Comparison of ENCODE assay signal across 8 cellular contexts in the genomic region with DNA sequence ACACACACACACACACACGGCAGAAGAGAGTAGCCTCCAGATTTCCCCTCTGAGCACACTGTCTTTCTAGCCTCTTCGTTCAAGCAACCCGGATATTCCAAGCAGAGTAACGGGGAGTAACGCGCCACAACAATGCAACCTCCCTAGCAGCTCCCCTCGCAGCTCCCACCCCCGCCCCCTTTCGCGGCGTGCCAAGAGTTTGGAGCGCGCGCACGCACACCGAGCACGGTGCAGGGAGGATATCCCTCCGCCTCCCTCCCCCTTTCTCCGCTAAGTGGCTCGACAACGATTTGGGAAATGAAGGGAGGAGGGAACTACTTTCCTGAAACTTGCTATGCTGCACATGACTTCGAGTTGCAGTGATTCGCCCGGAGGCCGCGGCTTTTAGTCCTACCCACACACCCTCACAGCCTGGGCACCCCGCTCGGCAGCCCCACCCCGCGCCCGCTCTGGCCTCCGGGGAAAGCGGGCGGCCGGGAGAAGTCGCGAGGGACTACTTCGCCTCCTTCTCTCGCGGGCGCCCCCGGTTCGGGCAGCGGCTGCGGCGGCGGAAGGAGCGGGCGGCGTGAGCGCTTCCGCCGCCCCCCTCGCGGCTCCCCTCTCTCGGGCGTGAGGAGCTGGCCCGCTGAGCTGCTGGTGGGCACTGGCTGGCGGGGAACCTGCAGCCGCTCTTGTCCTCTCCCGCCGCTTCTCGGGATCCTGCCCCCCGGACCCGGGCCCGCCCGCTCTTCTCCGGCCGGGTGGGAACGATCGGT. TPM values are rescaled to one million over a fixed set of nuclear protein-coding genes. Genes with fewer than 3 reads are reported as not detected.
A peak's percentile ranks its signal among the peaks of the same experiment; 100 is the strongest.
DNase-seq lines count a peak whose midpoint lies in the region; ATAC-seq and TF ChIP-seq lines count a peak whose summit lies in the region.

No MANE protein-coding gene starts in this region.

- TF ChIP-seq EP300 in gastroesophageal sphincter (IDR thresholded peaks at IDR 0.05) (no peak), suprapubic skin (IDR thresholded peaks at IDR 0.05) (no peak)

- H3K4me1 ChIP-seq in SJSA1 (replicated peaks): peaks cover 17% of the 10 kb centered on the region
- H3K4me1 ChIP-seq in gastroesophageal sphincter: peaks cover 0 to 46% (median 0%) of the 10 kb centered on the region in 3 donors
- peaks cover 46% of the 10 kb centered on the region for H3K4me1 ChIP-seq in neural progenitor cell
- peaks cover 36% of the 10 kb centered on the region for H3K4me1 ChIP-seq in suprapubic skin

- H3K4me3 ChIP-seq in MG63: peak overlapping the region; percentile 68
- H3K4me3 ChIP-seq in SJSA1: peak overlapping the region; percentile 87
- H3K4me3 ChIP-seq in gastroesophageal sphincter: peak overlapping the region; percentile 75 to 89
- peak overlapping the region; percentile 80 for H3K4me3 ChIP-seq in neural progenitor cell
- peak overlapping the region; percentile 95 for H3K4me3 ChIP-seq in suprapubic skin

- CTCF ChIA-PET in activated naive CD4-positive, alpha-beta T cell treated with anti-CD3 and anti-CD28 coated beads, Interleukin-2, amount 10 ng/mL, durations not matched to agents 7 days and 5 days (lab: Charles Lee): interaction anchor here (1.1 kb wide), 1 partner anchor 12 kb away, joined by 3 read pairs; no protein-coding TSS in a partner anchor

- H3K27me3 ChIP-seq in MG63 (no peaks in the 10 kb centered on the region), SJSA1 (replicated peaks) (no peaks in the 10 kb centered on the region), gastroesophageal sphincter (no peaks in the 10 kb centered on the region), neural progenitor cell (no peaks in the 10 kb centered on the region), suprapubic skin (no peaks in the 10 kb centered on the region)

- peak overlapping the region; percentile 62 for H3K4me3 Mint-ChIP-seq in activated naive CD4-positive, alpha-beta T cell treated with anti-CD3 and anti-CD28 coated beads, Interleukin-2, amount 10 ng/mL, durations not matched to agents 7 days and 5 days
- peak overlapping the region; percentile 97 for H3K4me3 Mint-ChIP-seq in neural progenitor cell

- H3K9ac ChIP-seq in neural progenitor cell: peak overlapping the region; percentile 89

- ATAC-seq in gastroesophageal sphincter: peak; percentile 83

- peaks cover 28% of the 10 kb centered on the region for H3K4me1 Mint-ChIP-seq in activated naive CD4-positive, alpha-beta T cell treated with anti-CD3 and anti-CD28 coated beads, Interleukin-2, amount 10 ng/mL, durations not matched to agents 7 days and 5 days
- peaks cover 53% of the 10 kb centered on the region for H3K4me1 Mint-ChIP-seq in neural progenitor cell

- peaks cover 41% of the 10 kb centered on the region for H3F3A ChIP-seq in neural progenitor cell (ENCODE audit: low read depth)

- H3K4me2 ChIP-seq in neural progenitor cell: peak overlapping the region; percentile 93

- peak; percentile 72 to 75 for TF ChIP-seq POLR2A in gastroesophageal sphincter (IDR thresholded peaks at IDR 0.05)
- peak in 1 of 2 donors; percentile 55 for TF ChIP-seq POLR2A in suprapubic skin (IDR thresholded peaks at IDR 0.05)

- no peaks in the 10 kb centered on the region for H3K36me3 ChIP-seq in MG63
- peaks cover 8% of the 10 kb centered on the region; the same call in 1 of the 2 replicates for H3K36me3 ChIP-seq in SJSA1
- H3K36me3 ChIP-seq in gastroesophageal sphincter: no peaks in the 10 kb centered on the region
- no peaks in the 10 kb centered on the region for H3K36me3 ChIP-seq in neural progenitor cell
- no peaks in the 10 kb centered on the region for H3K36me3 ChIP-seq in suprapubic skin

- peaks cover 47% of the 10 kb centered on the region for H3K79me2 ChIP-seq in neural progenitor cell (ENCODE audit: low read depth)

- H3K27ac ChIP-seq in SJSA1 (peak overlapping the region; percentile 89), gastroesophageal sphincter (peak overlapping the region; percentile 90 to 100 (median 98)), neural progenitor cell (peak overlapping the region; percentile 99), suprapubic skin (peak overlapping the region; percentile 99)

- H3K36me3 Mint-ChIP-seq in activated naive CD4-positive, alpha-beta T cell treated with anti-CD3 and anti-CD28 coated beads, Interleukin-2, amount 10 ng/mL, durations not matched to agents 7 days and 5 days: no peaks in the 10 kb centered on the region
- H3K36me3 Mint-ChIP-seq in neural progenitor cell: peaks cover 3% of the 10 kb centered on the region

- TF ChIP-seq CTCF in gastroesophageal sphincter (IDR thresholded peaks at IDR 0.05): no peak
- no peak for TF ChIP-seq CTCF in neural progenitor cell (IDR thresholded peaks at IDR 0.05)
- TF ChIP-seq CTCF in suprapubic skin (IDR thresholded peaks at IDR 0.05): no peak

- DNase-seq in DMS79 treated with DMSO at 0.1 percent for 48 hours (lab: John Stamatoyannopoulos, UW): peak; percentile 60
- DNase-seq in GOT3 (lab: John Stamatoyannopoulos, UW): peak; percentile 83
- peak; percentile 93 for DNase-seq in MG63
- peak; percentile 95 to 99 for DNase-seq in SJSA1 (ENCODE audit: low read depth in 1 of 2, low spot score in 2 of 2)
- peak; percentile 70 for DNase-seq in activated naive CD4-positive, alpha-beta T cell treated with anti-CD3 and anti-CD28 coated beads, Interleukin-2, amount 10 ng/mL, durations not matched to agents 7 days and 5 days
- peak; percentile 99 for DNase-seq in neural progenitor cell (ENCODE audit: low spot score)
- DNase-seq in suprapubic skin (ENCODE audit: low spot score in 2 of 2): peak; percentile 92

- peaks cover 41% of the 10 kb centered on the region for H4K20me1 ChIP-seq in neural progenitor cell (ENCODE audit: low read depth)

- H3K27ac Mint-ChIP-seq in activated naive CD4-positive, alpha-beta T cell treated with anti-CD3 and anti-CD28 coated beads, Interleukin-2, amount 10 ng/mL, durations not matched to agents 7 days and 5 days: peak overlapping the region; percentile 1
- H3K27ac Mint-ChIP-seq in neural progenitor cell: peak overlapping the region; percentile 99

- peaks cover 60% of the 10 kb centered on the region for H3K27me3 Mint-ChIP-seq in activated naive CD4-positive, alpha-beta T cell treated with anti-CD3 and anti-CD28 coated beads, Interleukin-2, amount 10 ng/mL, durations not matched to agents 7 days and 5 days
- peaks cover 8% of the 10 kb centered on the region for H3K27me3 Mint-ChIP-seq in neural progenitor cell (ENCODE audit: insufficient read depth, low read depth)

- peak overlapping the region; percentile 98 for H2AFZ ChIP-seq in neural progenitor cell (replicated peaks)

- WGBS in gastroesophageal sphincter (ENCODE audit: low coverage in 1 of 2), 2 donors: 20% methylated on average over 1 of the region's 71 CpGs; no CpG with 5 or more reads in 1 of the 2 donors
- WGBS in suprapubic skin: 0% methylated on average over 22 of the region's 71 CpGs

- H3K9me3 Mint-ChIP-seq in activated naive CD4-positive, alpha-beta T cell treated with anti-CD3 and anti-CD28 coated beads, Interleukin-2, amount 10 ng/mL, durations not matched to agents 7 days and 5 days: no peaks in the 10 kb centered on the region
- no peaks in the 10 kb centered on the region for H3K9me3 Mint-ChIP-seq in neural progenitor cell

- H3K9me3 ChIP-seq in MG63: no peaks in the 10 kb centered on the region
- H3K9me3 ChIP-seq in SJSA1 (replicated peaks): no peaks in the 10 kb centered on the region
- H3K9me3 ChIP-seq in gastroesophageal sphincter: no peaks in the 10 kb centered on the region
- no peaks in the 10 kb centered on the region for H3K9me3 ChIP-seq in neural progenitor cell (ENCODE audit: low read depth)
- H3K9me3 ChIP-seq in suprapubic skin: no peaks in the 10 kb centered on the region

RNA-seq across cellular contexts. Expression of a gene that starts 0.7 kb away (rescaled TPM):
- total RNA-seq in MG63 (2014; rRNA removed; shearing (Covaris generic); ENCODE audit: low replicate concordance): 12.0 and 28.1 TPM in 2 replicates
- 31.0 and 32.9 TPM in 2 replicates for total RNA-seq in SJSA1 (2014; rRNA removed; shearing (Covaris generic))
- total RNA-seq in gastroesophageal sphincter (10 to 100 TPM; 11.8 to 30.0 (median 19.7) TPM), neural progenitor cell (ENCODE audit: low replicate concordance) (32.3 and 49.3 TPM in 2 replicates), suprapubic skin (10 to 100 TPM in 3 of 4 donors, 1 to 10 TPM in 1; 8.8 to 17.6 (median 12.8) TPM)

Comparison
In these comparisons a context has a peak if more than half of its experiments do, and no peak if none do; other contexts are left out.
1. Peak in every context shown above with its lines: DNase-seq, ATAC-seq, H3K4me3 ChIP-seq and H3K27ac ChIP-seq.